ENCODE assay signal across 8 cellular contexts in the genomic region with DNA sequence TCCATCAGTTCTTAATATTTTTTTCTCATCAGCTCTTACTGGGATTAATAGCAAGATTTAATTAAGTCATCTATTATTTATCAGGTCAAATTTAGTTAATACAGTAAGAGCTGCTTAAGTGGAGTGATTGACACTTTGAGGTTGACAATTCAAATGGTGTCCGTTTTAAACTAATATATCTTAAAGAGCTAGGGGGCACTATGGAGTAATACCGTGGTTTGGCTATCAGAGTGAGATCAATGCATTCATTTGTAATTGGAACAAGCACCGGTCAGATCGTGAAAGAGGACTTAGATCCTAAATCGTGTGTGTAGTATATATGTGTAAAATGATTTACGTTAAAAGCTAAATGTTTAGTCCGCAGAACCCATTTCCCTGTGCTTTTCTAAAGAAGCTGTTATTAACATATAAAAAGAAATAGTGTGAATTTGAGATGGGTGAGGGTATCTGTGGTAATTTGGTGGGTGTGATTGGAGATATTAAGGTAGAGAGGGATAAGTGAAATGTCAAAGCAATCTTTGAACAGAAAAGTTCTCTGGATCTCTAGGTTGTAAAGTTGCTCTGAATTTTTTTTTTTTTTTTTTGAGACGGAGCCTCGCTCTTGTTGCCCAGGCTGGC. TPM values are rescaled to one million over a fixed set of nuclear protein-coding genes. Genes with fewer than 3 reads are reported as not detected.
DNase-seq lines count a peak whose midpoint lies in the region; ATAC-seq, FAIRE-seq and TF ChIP-seq lines count a peak whose summit lies in the region.

No MANE protein-coding gene starts in this region.

- peaks cover 69% of the 10 kb centered on the region for H3K79me2 ChIP-seq in PC-9 (ENCODE audit: low read depth)

- peaks cover 32% of the 10 kb centered on the region for H3K4me1 Mint-ChIP-seq in mesothelial cell of epicardium

- H3K4me2 ChIP-seq in PC-9, result peak overlapping the region; percentile 93

- H3K36me3 Mint-ChIP-seq in mesothelial cell of epicardium, result no peaks in the 10 kb centered on the region

- H3K27ac Mint-ChIP-seq in mesothelial cell of epicardium, result peak overlapping the region; percentile 7

- peaks cover 26% of the 10 kb centered on the region for H4K20me1 ChIP-seq in PC-9 (ENCODE audit: insufficient read depth)

- POLR2A ChIA-PET in PC-9 (lab: Charles Lee; ENCODE audit: unreplicated experiment), result interaction anchor here (0.5 to 0.6 kb wide), 2 partner anchors 676 to 801 kb away, joined by 3 to 8 read pairs; no protein-coding TSS in a partner anchor

- 0 out of 2 replicates have a peak, but pooled peaks cover 5% of the 10 kb centered on the region for H3K36me3 ChIP-seq in PC-9 (ENCODE audit: low read depth)

- no peaks in the 10 kb centered on the region for H3K9me3 Mint-ChIP-seq in mesothelial cell of epicardium

- BruUV-seq in PC-9 (replicated peaks; lab: Mats Ljungman, UMichigan), result no TSS peak

- H3K4me3 ChIP-seq in PC-9, result peak overlapping the region; percentile 89

- H3K4me1 ChIP-seq in PC-9 (replicated peaks; ENCODE audit: insufficient read depth), result peaks cover 44% of the 10 kb centered on the region

- intact Hi-C loops in PC-9 (cut with micrococcal nuclease; ENCODE audit: unreplicated experiment), result no loop called here

- no peaks in the 10 kb centered on the region for H3K27me3 ChIP-seq in PC-9 (ENCODE audit: insufficient read depth, low read depth)

- CTCF ChIA-PET in PC-9 (lab: Charles Lee), result interaction anchor here (0.9 to 1.5 kb wide), 4 partner anchors 173 to 247 kb away, joined by 3 to 8 read pairs (median 4); no protein-coding TSS in a partner anchor

- H3K27ac ChIP-seq in PC-9, result no peak overlapping the region

- H3K9me2 ChIP-seq in PC-9 (ENCODE audit: insufficient read depth), result no peaks in the 10 kb centered on the region

- FAIRE-seq in colon (lab: Jason Lieb, UNC), result peak; percentile 85

- H2AFZ ChIP-seq in PC-9, result no peak overlapping the region

- no peak for ATAC-seq in GM19351 (IDR thresholded peaks at IDR 0.05; ENCODE audit: unreplicated experiment)

- no peaks in the 10 kb centered on the region for H3K27me3 Mint-ChIP-seq in mesothelial cell of epicardium (ENCODE audit: low read depth)

- H3F3A ChIP-seq in PC-9 (ENCODE audit: insufficient read depth, low read depth), result peaks cover 17% of the 10 kb centered on the region; the same call in 1 of the 2 replicates

- H3K4me3 Mint-ChIP-seq in mesothelial cell of epicardium, result peak overlapping the region; percentile 86

- no peaks in the 10 kb centered on the region for H3K9me3 ChIP-seq in PC-9 (ENCODE audit: insufficient read depth, low read depth)

- DNase-seq in DMS153 treated with DMSO at 0.1 percent for 48 hours (lab: John Stamatoyannopoulos, UW; ENCODE audit: unreplicated experiment) (peak; percentile 50), HuH-7 (ENCODE audit: low spot score) (peak; percentile 43), PC-9 (peak in 1 of 2 experiments; percentile 69), mesothelial cell of epicardium (ENCODE audit: low spot score in 2 of 2, unreplicated experiment in 2 of 2) (no peak), epidermal melanocyte (ENCODE audit: insufficient read length, low spot score) (no peak)
- no peak for DNase-seq in activated CD4-positive, CD25-positive, alpha-beta regulatory T cell (lab: John Stamatoyannopoulos, UW)

- TF ChIP-seq CTCF in PC-9 (conservative IDR thresholded peaks at IDR 0.05) (peak; percentile 89), mesothelial cell of epicardium (IDR thresholded peaks at IDR 0.05; ENCODE audit: unreplicated experiment) (peak; percentile 63)

RNA-seq across cellular contexts. Expression of a gene that starts 2.3 kb away (rescaled TPM):
- 16.2 and 16.6 TPM in 2 replicates for total RNA-seq in PC-9 (2021)
- total RNA-seq in mesothelial cell of epicardium, result 17.1 to 18.7 TPM (median 17.1 TPM) in 3 replicates

Comparison
In these comparisons a context has a peak if more than half of its experiments do, and no peak if none do; other contexts are left out.
1. DNase-seq: peak in DMS153 treated with DMSO at 0.1 percent for 48 hours (single experiment) and HuH-7 (single experiment); none in mesothelial cell of epicardium (0 of 2), activated CD4-positive, CD25-positive, alpha-beta regulatory T cell (0 of 4) and epidermal melanocyte (single experiment).